1 cellular context compared by ENCODE assay signal in genomic region chr11:71448257-71449161, GRCh38.
TF ChIP-seq lines count a peak whose summit lies in the region.

Gene DHCR7 (minus strand): TSS chr11:71448393. CDS start chr11:71444952, 3,441 bp downstream.

TF ChIP-seq in K562, 482 proteins besides CTCF, POLR2A, EP300 and RAD21 (continued from another document and continues in another):
- TF ChIP-seq ARID3B (CRISPR knock-in tag; IDR thresholded peaks at IDR 0.05; ENCODE audit: borderline replicate concordance) (no peak), CHCHD3 (CRISPR knock-in tag; IDR thresholded peaks at IDR 0.05) (no peak), RNF219 (CRISPR knock-in tag; IDR thresholded peaks at IDR 0.05) (no peak), CXXC5 (CRISPR knock-in tag; IDR thresholded peaks at IDR 0.05) (peak; percentile 86), TRIM28 (IDR thresholded peaks at IDR 0.05) (no peak), MCM5 (IDR thresholded peaks at IDR 0.05; ENCODE audit: low read depth) (no peak), TRIM25 (IDR thresholded peaks at IDR 0.05; ENCODE audit: borderline replicate concordance) (no peak), DMBX1 (CRISPR knock-in tag; IDR thresholded peaks at IDR 0.05; ENCODE audit: borderline replicate concordance) (0 out of 2 replicates have a peak, but pooled peaks have one; percentile 31), KHSRP (IDR thresholded peaks at IDR 0.05) (no peak), SAP30 (IDR thresholded peaks at IDR 0.05; ENCODE audit: borderline replicate concordance, insufficient read depth, low read depth, low read length, poor library complexity, severe bottlenecking) (peak; percentile 98), PCBP1 (IDR thresholded peaks at IDR 0.05; ENCODE audit: low read depth, low read length, poor library complexity, severe bottlenecking) (no peak), PTRF (tag; IDR thresholded peaks at IDR 0.05) (no peak), ZBTB5 (IDR thresholded peaks at IDR 0.05) (no peak), DLX4 (CRISPR knock-in tag; IDR thresholded peaks at IDR 0.05) (no peak), KAT8 (IDR thresholded peaks at IDR 0.05; ENCODE audit: low read depth) (no peak), MAZ (CRISPR knock-in tag; conservative IDR thresholded peaks at IDR 0.05 in 1 of 2, IDR thresholded peaks at IDR 0.05 in 1 of 2) (peak; percentile 32 to 59; a peak in 1 of 4 replicates), ZNF23 (CRISPR knock-in tag; IDR thresholded peaks at IDR 0.05) (no peak), NBN (IDR thresholded peaks at IDR 0.05; ENCODE audit: low read depth) (no peak), FOXK2 (conservative IDR thresholded peaks at IDR 0.05 in 1 of 2, IDR thresholded peaks at IDR 0.05 in 1 of 2; ENCODE audit: low read depth in 2 of 2) (peak; percentile 26 to 46; a peak in 1 of 4 replicates), ZNF311 (CRISPR knock-in tag; IDR thresholded peaks at IDR 0.05) (no peak), CHD7 (IDR thresholded peaks at IDR 0.05; ENCODE audit: low read depth, low read length) (no peak), SMAD1 (IDR thresholded peaks at IDR 0.05; ENCODE audit: low read depth, low read length, partially characterized antibody) (no peak), SLC30A9 (CRISPR knock-in tag; IDR thresholded peaks at IDR 0.05) (no peak), TBP (optimal IDR thresholded peaks at IDR 0.05; ENCODE audit: low read depth, low read length) (peak; percentile 40), KLF13 (tag; IDR thresholded peaks at IDR 0.05; ENCODE audit: borderline replicate concordance, low read depth) (peak; percentile 93), ZEB2 (IDR thresholded peaks at IDR 0.05) (peak; percentile 99), ZNF431 (CRISPR knock-in tag; IDR thresholded peaks at IDR 0.05) (no peak), HNRNPL (IDR thresholded peaks at IDR 0.05; ENCODE audit: low read depth, low read length) (peak; percentile 79; the same call in 1 of the 2 replicates), NR4A1 (CRISPR knock-in tag; IDR thresholded peaks at IDR 0.05) (no peak), NR4A1 (tag; IDR thresholded peaks at IDR 0.05) (no peak), CREB3L1 (IDR thresholded peaks at IDR 0.05; ENCODE audit: borderline replicate concordance, low read depth) (no peak), ZNF583 (CRISPR knock-in tag; IDR thresholded peaks at IDR 0.05) (no peak), RBM39 (optimal IDR thresholded peaks at IDR 0.05; ENCODE audit: low read depth, low read length) (no peak), CBX3 (IDR thresholded peaks at IDR 0.05; ENCODE audit: borderline replicate concordance in 1 of 2, low read length in 2 of 2) (no peak), THRB (CRISPR knock-in tag; conservative IDR thresholded peaks at IDR 0.05) (no peak)
